8 cellular contexts compared by ENCODE assay signal in genomic region chr12:120228291-120229070, GRCh38. TPM values are rescaled to one million over a fixed set of nuclear protein-coding genes. Genes with fewer than 3 reads are reported as not detected.
DNase-seq lines count a peak whose midpoint lies in the region; ATAC-seq and TF ChIP-seq lines count a peak whose summit lies in the region.

No MANE protein-coding gene starts in this region.

- H3K4me1 Mint-ChIP-seq in T-helper 1 cell treated with Interleukin-12 subunit alpha and Interleukin-12 subunit beta and Interleukin-4 antibody, amounts not matched to agents 30 μg/mL and 1 μg/mL, for 36 hours (ENCODE audit: low read depth), result peaks cover 71% of the 10 kb centered on the region

- intact Hi-C loops in left ventricle myocardium inferior (cut with micrococcal nuclease), result loop anchor here (5.0 kb wide), 1 partner anchor 39 kb away; the partner anchor contains the start of gene PXN
- intact Hi-C loops in prostate gland (cut with DNase I), result loop anchor here (1.0 kb wide), 1 partner anchor 38 kb away; no protein-coding TSS in a partner anchor

- 10% methylated on average over 23 of the region's 23 CpGs for WGBS in prostate gland

- peak overlapping the region; percentile 72 for H3K27ac Mint-ChIP-seq in T-helper 1 cell treated with Interleukin-12 subunit alpha and Interleukin-12 subunit beta and Interleukin-4 antibody, amounts not matched to agents 30 μg/mL and 1 μg/mL, for 36 hours

- H3K36me3 Mint-ChIP-seq in T-helper 1 cell treated with Interleukin-12 subunit alpha and Interleukin-12 subunit beta and Interleukin-4 antibody, amounts not matched to agents 30 μg/mL and 1 μg/mL, for 36 hours (ENCODE audit: low read depth), result peaks cover 12% of the 10 kb centered on the region

- H3K4me3 ChIP-seq in left ventricle myocardium inferior, result peak overlapping the region; percentile 47
- H3K4me3 ChIP-seq in prostate gland, result no peak overlapping the region

- H3K4me1 ChIP-seq in left ventricle myocardium inferior (peaks cover 99% of the 10 kb centered on the region), prostate gland (replicated peaks) (peaks cover 49% of the 10 kb centered on the region)

- H3K36me3 ChIP-seq in left ventricle myocardium inferior (peaks cover 16% of the 10 kb centered on the region), prostate gland (peaks cover 4 to 5% of the 10 kb centered on the region in 2 donors)

- ATAC-seq in HG02588 (IDR thresholded peaks at IDR 0.05; ENCODE audit: unreplicated experiment), result peak; percentile 72

- H3K27ac ChIP-seq in left ventricle myocardium inferior (replicated peaks), result peak overlapping the region; percentile 96
- H3K27ac ChIP-seq in prostate gland, result peak overlapping the region; percentile 78 to 86

- H3K27me3 Mint-ChIP-seq in T-helper 1 cell treated with Interleukin-12 subunit alpha and Interleukin-12 subunit beta and Interleukin-4 antibody, amounts not matched to agents 30 μg/mL and 1 μg/mL, for 36 hours (ENCODE audit: low read depth), result no peaks in the 10 kb centered on the region

- H3K27me3 ChIP-seq in left ventricle myocardium inferior (ENCODE audit: low read depth), result no peaks in the 10 kb centered on the region
- H3K27me3 ChIP-seq in prostate gland (replicated peaks; ENCODE audit: insufficient read depth), result no peaks in the 10 kb centered on the region

- peak overlapping the region; percentile 74 for H3K4me3 Mint-ChIP-seq in T-helper 1 cell treated with Interleukin-12 subunit alpha and Interleukin-12 subunit beta and Interleukin-4 antibody, amounts not matched to agents 30 μg/mL and 1 μg/mL, for 36 hours

- peak; percentile 98 for TF ChIP-seq CTCF in left ventricle myocardium inferior (IDR thresholded peaks at IDR 0.05; ENCODE audit: borderline replicate concordance)
- peak; percentile 89 to 98 (median 94) for TF ChIP-seq CTCF in prostate gland (IDR thresholded peaks at IDR 0.05)

- TF ChIP-seq POLR2A in prostate gland (IDR thresholded peaks at IDR 0.05), result no peak

- DNase-seq in ELF-1 (ENCODE audit: low read depth, low spot score) (peak; percentile 96), NCI-H146 (lab: John Stamatoyannopoulos, UW) (peak; percentile 81), amniotic stem cell (lab: John Stamatoyannopoulos, UW) (peak; percentile 52), left ventricle myocardium inferior (peak; percentile 87), prostate gland (ENCODE audit: low spot score) (peak; percentile 81), ureter (ENCODE audit: low spot score) (peak; percentile 91)

- H3K9me3 ChIP-seq in left ventricle myocardium inferior (replicated peaks), result no peaks in the 10 kb centered on the region
- H3K9me3 ChIP-seq in prostate gland, result no peaks in the 10 kb centered on the region

- H3K9me3 Mint-ChIP-seq in T-helper 1 cell treated with Interleukin-12 subunit alpha and Interleukin-12 subunit beta and Interleukin-4 antibody, amounts not matched to agents 30 μg/mL and 1 μg/mL, for 36 hours, result no peaks in the 10 kb centered on the region

RNA-seq across cellular contexts. Expression of gene RPLP0, which starts 27.6 kb away (rescaled TPM):
- total RNA-seq in left ventricle myocardium inferior (712 TPM), prostate gland (1,000 to 10,000 TPM; 1,950 to 2,858 TPM), ureter (2,124 TPM)

RNA-seq across cellular contexts. Expression of gene GCN1, which starts 34.0 kb away (rescaled TPM):
- total RNA-seq in left ventricle myocardium inferior, result 36.0 TPM
- 100 to 1,000 TPM in 1 of 2 donors, 10 to 100 TPM in 1; 39.3 to 120 TPM for total RNA-seq in prostate gland
- total RNA-seq in ureter, result 114 TPM

RNA-seq across cellular contexts. Expression of gene PXN, which starts 37.0 kb away (rescaled TPM):
- 59.8 TPM for total RNA-seq in left ventricle myocardium inferior
- 100 to 1,000 TPM in 1 of 2 donors, 10 to 100 TPM in 1; 58.3 to 113 TPM for total RNA-seq in prostate gland
- total RNA-seq in ureter, result 166 TPM
